Comparison of ENCODE assay signal across 1 cellular context in genomic region chr19:1206063-1206732, GRCh38.
TF ChIP-seq lines count a peak whose summit lies in the region.

No MANE protein-coding gene starts in this region.

TF ChIP-seq in HepG2, 621 proteins besides CTCF, POLR2A, EP300 and RAD21:
- TF ChIP-seq PHF8 (CRISPR knock-in tag; IDR thresholded peaks at IDR 0.05) (0 out of 2 replicates have a peak, but pooled peaks have one; percentile 14), NONO (IDR thresholded peaks at IDR 0.05) (no peak), NONO (CRISPR knock-in tag; conservative IDR thresholded peaks at IDR 0.05) (no peak), GABPB1 (CRISPR knock-in tag; IDR thresholded peaks at IDR 0.05) (0 out of 2 replicates have a peak, but pooled peaks have one; percentile 11), ZNF784 (CRISPR knock-in tag; IDR thresholded peaks at IDR 0.05; ENCODE audit: borderline replicate concordance) (0 out of 2 replicates have a peak, but pooled peaks have one; percentile 11), ZBTB7B (CRISPR knock-in tag; IDR thresholded peaks at IDR 0.05) (0 out of 2 replicates have a peak, but pooled peaks have one; percentile 19), PATZ1 (CRISPR knock-in tag; IDR thresholded peaks at IDR 0.05) (0 out of 2 replicates have a peak, but pooled peaks have one; percentile 4), ZNF75D (CRISPR knock-in tag; IDR thresholded peaks at IDR 0.05; ENCODE audit: borderline replicate concordance) (no peak), ZFP91 (CRISPR knock-in tag; IDR thresholded peaks at IDR 0.05; ENCODE audit: borderline replicate concordance) (no peak), ZNF768 (CRISPR knock-in tag; IDR thresholded peaks at IDR 0.05) (0 out of 2 replicates have a peak, but pooled peaks have one; percentile 28), CBX2 (IDR thresholded peaks at IDR 0.05; ENCODE audit: low read depth, low read length) (no peak), CBX2 (CRISPR knock-in tag; IDR thresholded peaks at IDR 0.05; ENCODE audit: low read depth) (no peak), ZNF770 (CRISPR knock-in tag; IDR thresholded peaks at IDR 0.05) (no peak), ZBTB3 (CRISPR knock-in tag; IDR thresholded peaks at IDR 0.05; ENCODE audit: borderline replicate concordance, low read depth) (0 out of 2 replicates have a peak, but pooled peaks have one; percentile 5)
TF ChIP-seq in HepG2: peak in this region for 7.
